ENCODE assay signal across 9 cellular contexts in the genomic region with DNA sequence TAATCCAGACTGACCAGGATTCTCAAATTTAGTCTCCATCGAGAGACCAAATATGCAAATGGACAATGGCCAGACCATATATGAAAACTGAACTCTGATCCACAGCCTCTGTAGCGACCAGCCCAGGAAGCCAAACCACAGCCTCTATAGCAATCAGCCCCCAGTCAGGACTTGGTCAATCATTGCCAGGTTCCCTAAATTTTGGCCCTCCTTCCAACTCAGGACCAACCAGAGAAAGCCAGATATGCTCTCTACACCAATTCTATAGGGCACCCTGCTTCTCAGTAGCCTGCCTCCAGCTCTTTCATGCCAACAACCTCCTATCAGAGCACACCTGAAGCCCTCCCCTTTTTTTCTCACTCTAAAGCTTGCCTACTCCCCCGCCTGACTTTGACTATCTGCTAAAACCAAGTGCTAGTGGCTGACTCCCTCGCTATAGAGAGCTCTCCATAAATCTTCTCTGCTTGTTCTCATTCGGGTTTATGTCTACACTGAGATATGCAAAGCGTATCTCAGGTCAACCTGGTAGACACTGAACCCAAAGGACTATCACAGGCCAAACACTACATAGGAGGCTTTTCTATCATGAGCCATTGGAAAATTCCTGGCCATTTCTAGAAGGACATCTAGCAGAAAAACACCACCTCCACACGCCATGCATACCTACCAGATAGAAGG.
A peak's percentile ranks its signal among the peaks of the same experiment; 100 is the strongest.
DNase-seq lines count a peak whose midpoint lies in the region; ATAC-seq, FAIRE-seq and TF ChIP-seq lines count a peak whose summit lies in the region.
"Had no signal": no experiment of that assay in that cellular context is flagged by ENCODE, and none has a peak within 500 bp of the region (broad histone marks: within the 10 kb centered on the region; RNA-seq: fewer than 3 reads in every experiment).

No MANE protein-coding gene starts in this region.

- H4K20me1 ChIP-seq in SK-N-SH (ENCODE audit: insufficient read depth): no peaks in the 10 kb centered on the region

- H3K9ac ChIP-seq in SK-N-SH: no peak overlapping the region

- ATAC-seq in GM18499 (IDR thresholded peaks at IDR 0.05; ENCODE audit: insufficient read depth, unreplicated experiment) (peak; percentile 36), GM21576 (IDR thresholded peaks at IDR 0.05; ENCODE audit: unreplicated experiment) (peak; percentile 53), foreskin keratinocyte (no peak)

- no peak for TF ChIP-seq RAD21 in SK-N-SH (IDR thresholded peaks at IDR 0.05; ENCODE audit: low read length)

- H3K4me1 ChIP-seq in foreskin keratinocyte: peaks cover 13% of the 10 kb centered on the region
- H3K4me1 ChIP-seq in SK-N-SH (ENCODE audit: control insufficient read depth in 1 of 2, insufficient read depth in 2 of 2, low read depth in 1 of 2, low read length in 1 of 2): no peaks in the 10 kb centered on the region

- H3K79me2 ChIP-seq in SK-N-SH (ENCODE audit: insufficient read depth): no peaks in the 10 kb centered on the region

- no peaks in the 10 kb centered on the region for H3F3A ChIP-seq in SK-N-SH (replicated peaks; ENCODE audit: insufficient read depth)

- H3K4me2 ChIP-seq in SK-N-SH: no peak overlapping the region

- TF ChIP-seq EP300 in SK-N-SH (IDR thresholded peaks at IDR 0.05; ENCODE audit: borderline replicate concordance in 1 of 2, low read depth in 1 of 2, low read length in 1 of 2): no peak

- H3K36me3 ChIP-seq in SK-N-SH (replicated peaks in 1 of 2; ENCODE audit: control insufficient read depth in 1 of 2, insufficient read depth in 2 of 2, low read length in 1 of 2): no peaks in the 10 kb centered on the region

- no peak for DNase-seq in HTR-8/SVneo (ENCODE audit: insufficient read length, low spot score)
- DNase-seq in epithelial cell of prostate (ENCODE audit: low read depth, low spot score): no peak
- DNase-seq in coronary artery (ENCODE audit: low spot score): no peak
- DNase-seq in foreskin keratinocyte: no peak
- no peak for DNase-seq in SK-N-SH
- DNase-seq in NCI-H1105 (lab: John Stamatoyannopoulos, UW): no peak

- no peak overlapping the region for H3K4me3 ChIP-seq in coronary artery
- H3K4me3 ChIP-seq in SK-N-SH (ENCODE audit: low read depth in 2 of 2, low read length in 1 of 2): no peak overlapping the region
- H3K4me3 ChIP-seq: SK-N-MC had no signal

- H3K27ac ChIP-seq in epithelial cell of prostate (peak overlapping the region; percentile 87), coronary artery (no peak overlapping the region), foreskin keratinocyte (no peak overlapping the region), SK-N-SH (ENCODE audit: low read depth in 2 of 2, low read length in 1 of 2) (no peak overlapping the region)
- H3K27ac ChIP-seq: SK-N-MC had no signal

- no peak overlapping the region for H2AFZ ChIP-seq in SK-N-SH (ENCODE audit: low read depth)

- CTCF ChIA-PET in SK-N-SH (lab: Yijun Ruan, JAX): interaction anchor here (0.7 to 1.3 kb wide), 3 partner anchors 100 to 315 kb away, joined by 3 read pairs; partner anchors contain the start of gene FNTB

- POLR2A ChIA-PET in SK-N-SH (lab: Yijun Ruan, JAX): no interaction called here

- H3K9me3 ChIP-seq in SK-N-SH: no peaks in the 10 kb centered on the region

- H3K27me3 ChIP-seq in foreskin keratinocyte: no peaks in the 10 kb centered on the region
- no peaks in the 10 kb centered on the region for H3K27me3 ChIP-seq in SK-N-SH (ENCODE audit: insufficient read depth)

- WGBS in SK-N-SH (ENCODE audit: low lambda C conversion rate): 94% methylated on average over 6 of the region's 7 CpGs

- TF ChIP-seq CTCF in coronary artery (IDR thresholded peaks at IDR 0.05) (no peak), foreskin keratinocyte (conservative IDR thresholded peaks at IDR 0.05) (no peak), SK-N-SH (IDR thresholded peaks at IDR 0.05) (no peak)

- no peaks in the 10 kb centered on the region for H3K9me2 ChIP-seq in SK-N-SH

- FAIRE-seq in HTR-8/SVneo (lab: Jason Lieb, UNC): peak; percentile 69

TF ChIP-seq in SK-N-SH, 30 proteins besides CTCF, POLR2A, EP300 and RAD21:
- TF ChIP-seq GABPA (IDR thresholded peaks at IDR 0.05; ENCODE audit: low read depth): no peak
- TF ChIP-seq, protein P1, sequence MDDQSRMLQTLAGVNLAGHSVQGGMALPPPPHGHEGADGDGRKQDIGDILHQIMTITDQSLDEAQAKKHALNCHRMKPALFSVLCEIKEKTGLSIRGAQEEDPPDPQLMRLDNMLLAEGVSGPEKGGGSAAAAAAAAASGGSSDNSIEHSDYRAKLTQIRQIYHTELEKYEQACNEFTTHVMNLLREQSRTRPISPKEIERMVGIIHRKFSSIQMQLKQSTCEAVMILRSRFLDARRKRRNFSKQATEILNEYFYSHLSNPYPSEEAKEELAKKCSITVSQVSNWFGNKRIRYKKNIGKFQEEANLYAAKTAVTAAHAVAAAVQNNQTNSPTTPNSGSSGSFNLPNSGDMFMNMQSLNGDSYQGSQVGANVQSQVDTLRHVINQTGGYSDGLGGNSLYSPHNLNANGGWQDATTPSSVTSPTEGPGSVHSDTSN (IDR thresholded peaks at IDR 0.05): no peak
- TF ChIP-seq SIN3A (IDR thresholded peaks at IDR 0.05; ENCODE audit: borderline replicate concordance, low read depth, low read length): no peak
- TF ChIP-seq YY1 (IDR thresholded peaks at IDR 0.05; ENCODE audit: low read depth): no peak
- TF ChIP-seq USF2 (IDR thresholded peaks at IDR 0.05; ENCODE audit: borderline replicate concordance, low read depth, low read length): no peak
- TF ChIP-seq RFX5 (IDR thresholded peaks at IDR 0.05; ENCODE audit: low read length): no peak
- no peak for TF ChIP-seq ELF1 (IDR thresholded peaks at IDR 0.05)
- TF ChIP-seq GATA2 (CRISPR knock-in tag; IDR thresholded peaks at IDR 0.05): no peak
- no peak for TF ChIP-seq JUND (IDR thresholded peaks at IDR 0.05)
- no peak for TF ChIP-seq IRF3 (IDR thresholded peaks at IDR 0.05; ENCODE audit: low read depth, low read length)
- TF ChIP-seq MEF2A (IDR thresholded peaks at IDR 0.05; ENCODE audit: borderline replicate concordance, low read depth): no peak
- TF ChIP-seq FOXJ3 (CRISPR knock-in tag; IDR thresholded peaks at IDR 0.05): no peak
- TF ChIP-seq, protein P2, sequence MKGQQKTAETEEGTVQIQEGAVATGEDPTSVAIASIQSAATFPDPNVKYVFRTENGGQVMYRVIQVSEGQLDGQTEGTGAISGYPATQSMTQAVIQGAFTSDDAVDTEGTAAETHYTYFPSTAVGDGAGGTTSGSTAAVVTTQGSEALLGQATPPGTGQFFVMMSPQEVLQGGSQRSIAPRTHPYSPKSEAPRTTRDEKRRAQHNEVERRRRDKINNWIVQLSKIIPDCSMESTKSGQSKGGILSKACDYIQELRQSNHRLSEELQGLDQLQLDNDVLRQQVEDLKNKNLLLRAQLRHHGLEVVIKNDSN (IDR thresholded peaks at IDR 0.05; ENCODE audit: borderline replicate concordance, low read depth): no peak
TF ChIP-seq in SK-N-SH: peak in this region for 0.
